Comparison of ENCODE assay signal across 26 cellular contexts in the genomic region with DNA sequence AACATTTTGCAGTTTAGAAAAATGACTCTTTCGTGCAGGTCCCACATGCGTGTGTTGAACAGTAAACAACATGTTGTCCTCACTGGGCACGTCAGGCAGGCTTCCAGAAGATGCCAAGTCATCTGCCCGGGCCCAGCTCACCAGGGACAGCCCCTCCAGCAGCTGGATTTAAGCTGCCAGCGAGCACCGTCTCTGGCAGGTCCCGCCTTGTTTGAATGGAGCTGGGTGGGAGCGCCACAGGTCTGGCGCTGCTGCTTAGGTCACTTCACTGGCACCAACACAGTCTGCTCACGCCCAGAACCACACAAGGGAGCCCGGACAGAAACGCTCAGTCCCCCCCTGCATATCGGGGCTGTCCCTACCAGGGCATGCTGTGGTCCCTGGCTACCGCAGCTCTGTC. TPM values are rescaled to one million over a fixed set of nuclear protein-coding genes. Genes with fewer than 3 reads are reported as not detected.
A peak's percentile ranks its signal among the peaks of the same experiment; 100 is the strongest.
DNase-seq lines count a peak whose midpoint lies in the region; ATAC-seq and TF ChIP-seq lines count a peak whose summit lies in the region.
"Had no signal": no experiment of that assay in that cellular context is flagged by ENCODE, and none has a peak within 500 bp of the region (broad histone marks: within the 10 kb centered on the region; RNA-seq: fewer than 3 reads in every experiment).

No MANE protein-coding gene starts in this region.

- ATAC-seq in foreskin keratinocyte (peak; percentile 48), gastroesophageal sphincter (no peak)
- ATAC-seq: sciatic nerve had no signal

- WGBS in gastroesophageal sphincter (ENCODE audit: low coverage in 1 of 2), 2 donors = 67 to 83% methylated on average over 3 of the region's 14 CpGs

- TF ChIP-seq POLR2A in gastroesophageal sphincter (IDR thresholded peaks at IDR 0.05) = no peak

- no peaks in the 10 kb centered on the region for H3K9me3 Mint-ChIP-seq in activated naive CD4-positive, alpha-beta T cell treated with anti-CD3 and anti-CD28 coated beads for 36 hours
- H3K9me3 Mint-ChIP-seq: CD8-positive, alpha-beta memory T cell; neural crest cell; type B pancreatic cell had no signal

- no peaks in the 10 kb centered on the region for H3K4me1 Mint-ChIP-seq in activated naive CD4-positive, alpha-beta T cell treated with anti-CD3 and anti-CD28 coated beads for 36 hours (ENCODE audit: low read depth)

- no peaks in the 10 kb centered on the region for H3K27me3 Mint-ChIP-seq in activated naive CD4-positive, alpha-beta T cell treated with anti-CD3 and anti-CD28 coated beads for 36 hours (ENCODE audit: low read depth)
- H3K27me3 Mint-ChIP-seq: CD8-positive, alpha-beta memory T cell; type B pancreatic cell had no signal

- DNase-seq in activated naive CD4-positive, alpha-beta T cell treated with anti-CD3 and anti-CD28 coated beads for 36 hours = no peak
- no peak for DNase-seq in activated naive CD4-positive, alpha-beta T cell (lab: John Stamatoyannopoulos, UW)
- DNase-seq in foreskin keratinocyte = no peak
- no peak for DNase-seq in DMS 273 (lab: John Stamatoyannopoulos, UW; ENCODE audit: unreplicated experiment)
- no peak for DNase-seq in NCI-H2107 (lab: John Stamatoyannopoulos, UW)
- DNase-seq: activated CD4-positive, alpha-beta T cell treated with anti-CD3 and anti-CD28 coated beads, Interleukin-2, amount 50 U/mL, for 48 hours; activated CD8-positive, alpha-beta memory T cell treated with anti-CD3 and anti-CD28 coated beads, Interleukin-2, amount 50 U/mL, for 48 hours; activated effector memory CD4-positive, alpha-beta T cell treated with Interleukin-2 at 50 U/mL for 16 hours; CD8-positive, alpha-beta memory T cell; DMS79; GF-D8; glutamatergic neuron; GOT3; Kasumi-1; kidney; lower lobe of right lung; NCI-H2029 treated with DMSO at 0.1 percent for 48 hours; NCI-H226; Right ventricle myocardium superior; T-helper 9 cell had no signal

- TF ChIP-seq CTCF in foreskin keratinocyte (conservative IDR thresholded peaks at IDR 0.05) = no peak
- no peak for TF ChIP-seq CTCF in gastroesophageal sphincter (IDR thresholded peaks at IDR 0.05)

- H3K27ac ChIP-seq in angular gyrus (ENCODE audit: low read depth, low read length) (peak overlapping the region; percentile 64), foreskin keratinocyte (no peak overlapping the region), temporal lobe (ENCODE audit: low read depth, low read length) (peak overlapping the region; percentile 75), gastroesophageal sphincter (no peak overlapping the region)
- H3K27ac ChIP-seq: lower lobe of right lung had no signal

- H3K27me3 ChIP-seq in foreskin keratinocyte (no peaks in the 10 kb centered on the region), gastroesophageal sphincter (no peaks in the 10 kb centered on the region)

- H3K36me3 Mint-ChIP-seq in activated naive CD4-positive, alpha-beta T cell treated with anti-CD3 and anti-CD28 coated beads for 36 hours (ENCODE audit: low read depth) = peaks cover 33% of the 10 kb centered on the region

- peak overlapping the region; percentile 56 for H3K27ac Mint-ChIP-seq in activated naive CD4-positive, alpha-beta T cell treated with anti-CD3 and anti-CD28 coated beads for 36 hours

- no peaks in the 10 kb centered on the region for H3K9me3 ChIP-seq in gastroesophageal sphincter
- H3K9me3 ChIP-seq: lower lobe of right lung had no signal

- CTCF ChIA-PET in activated naive CD4-positive, alpha-beta T cell treated with anti-CD3 and anti-CD28 coated beads for 36 hours (lab: Charles Lee) = no interaction called here

- H3K4me3 ChIP-seq in gastroesophageal sphincter = no peak overlapping the region
- H3K4me3 ChIP-seq: lower lobe of right lung had no signal

- intact Hi-C loops in activated naive CD4-positive, alpha-beta T cell treated with anti-CD3 and anti-CD28 coated beads for 36 hours (cut with micrococcal nuclease) = no loop called here

- no peak overlapping the region for H3K4me3 Mint-ChIP-seq in activated naive CD4-positive, alpha-beta T cell treated with anti-CD3 and anti-CD28 coated beads for 36 hours
- H3K4me3 Mint-ChIP-seq: CD8-positive, alpha-beta memory T cell; neural crest cell; type B pancreatic cell had no signal

- TF ChIP-seq EP300 in gastroesophageal sphincter (IDR thresholded peaks at IDR 0.05) = no peak

- peaks cover 7% of the 10 kb centered on the region for H3K4me1 ChIP-seq in foreskin keratinocyte
- no peaks in the 10 kb centered on the region for H3K4me1 ChIP-seq in gastroesophageal sphincter

- H3K36me3 ChIP-seq in gastroesophageal sphincter = peaks cover 0 to 98% of the 10 kb centered on the region in 2 donors

RNA-seq across cellular contexts. Expression of gene MMP17, which starts 33.1 kb away (rescaled TPM):
- total RNA-seq in activated naive CD4-positive, alpha-beta T cell treated with anti-CD3 and anti-CD28 coated beads for 36 hours = not detected
- total RNA-seq in foreskin keratinocyte = 20.1 and 39.2 TPM in 2 replicates
- 25.1 and 50.0 TPM in 2 replicates for polyA plus RNA-seq in foreskin keratinocyte
- 22.4 TPM for total RNA-seq in temporal lobe
- 1 to 10 TPM; 2.0 to 7.0 (median 4.5) TPM for total RNA-seq in gastroesophageal sphincter
- polyA plus RNA-seq: CD8-positive, alpha-beta memory T cell had no signal

Comparison
In these comparisons a context has a peak if more than half of its experiments do, and no peak if none do; other contexts are left out.
1. H3K27ac ChIP-seq: peak in angular gyrus (single experiment) and temporal lobe (single experiment); none in foreskin keratinocyte (single experiment) and gastroesophageal sphincter (0 of 4).